Comparison of ENCODE assay signal across 17 cellular contexts in the genomic region with DNA sequence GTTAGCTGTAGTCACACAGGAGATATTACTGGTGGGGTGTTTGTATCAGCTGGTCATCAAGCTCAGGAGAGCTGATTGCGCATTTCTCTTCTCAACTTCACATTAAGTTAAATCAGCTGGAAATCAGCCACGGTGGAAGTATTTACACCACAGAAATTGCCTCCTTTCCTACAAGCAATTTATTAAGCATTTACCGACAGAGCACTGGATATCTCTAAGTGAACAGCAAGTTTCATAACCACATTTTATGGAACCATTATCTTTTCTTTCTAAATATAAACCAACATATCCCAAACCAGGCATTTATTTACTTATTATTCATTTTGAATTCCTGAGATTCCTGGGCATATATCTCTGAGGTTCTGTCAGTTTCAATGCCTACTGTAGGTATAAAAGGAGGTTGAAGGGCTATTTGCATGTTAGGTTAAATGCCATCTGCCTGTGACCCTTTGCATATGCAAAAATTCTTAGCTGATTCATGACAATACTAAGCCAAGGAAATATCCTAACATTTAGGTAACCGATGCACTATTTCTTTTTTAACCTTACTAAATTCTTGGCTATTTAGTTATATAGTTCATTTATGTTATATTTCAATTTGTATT. TPM values are rescaled to one million over a fixed set of nuclear protein-coding genes. Genes with fewer than 3 reads are reported as not detected.
"Had no signal": no experiment of that assay in that cellular context is flagged by ENCODE, and none has a peak within 500 bp of the region (broad histone marks: within the 10 kb centered on the region; RNA-seq: fewer than 3 reads in every experiment).

No MANE protein-coding gene starts in this region.

- H3K4me1 ChIP-seq: parathyroid adenoma, thyroid gland had no signal

- H3K4me1 Mint-ChIP-seq: stimulated activated memory B cell treated with anti-CD40 and anti-IgM and Interleukin-4, amounts not matched to agents 10 μg/mL and 1 μg/mL and 100 μg/mL, for 72 hours; T-helper 17 cell had no signal

- H3K27ac ChIP-seq: epithelial cell of prostate, parathyroid adenoma, thyroid gland, WERI-Rb-1 had no signal

- DNase-seq: activated CD4-positive, alpha-beta T cell treated with anti-CD3 and anti-CD28 coated beads for 4 hours; activated CD8-positive, alpha-beta T cell treated with anti-CD3 and anti-CD28 coated beads for 36 hours; activated gamma-delta T cell treated with Interleukin-2 at 50 U/mL for 16 hours; activated T-cell treated with anti-CD3 and anti-CD28 coated beads, Interleukin-2, amount 50 U/mL, for 72 hours; anterior cingulate cortex; foreskin melanocyte; head of caudate nucleus; islet precursor cell; stimulated activated CD4-positive, alpha-beta T cell treated with anti-CD3 and anti-CD28 coated beads, Interleukin-2, amount 100 ng/mL, for 48 hours; T-helper 17 cell; thyroid gland; WERI-Rb-1 had no signal

- H3K27me3 ChIP-seq: thyroid gland had no signal

- H3K9me3 Mint-ChIP-seq: activated CD8-positive, alpha-beta T cell treated with anti-CD3 and anti-CD28 coated beads for 36 hours; activated T-cell treated with anti-CD3 and anti-CD28 coated beads, Interleukin-2, amount 50 U/mL, for 72 hours; stimulated activated memory B cell treated with anti-CD40 and anti-IgM and Interleukin-4, amounts not matched to agents 10 μg/mL and 1 μg/mL and 100 μg/mL, for 72 hours had no signal

- H3K36me3 Mint-ChIP-seq: activated naive CD8-positive, alpha-beta T cell; stimulated activated memory B cell treated with anti-CD40 and anti-IgM and Interleukin-4, amounts not matched to agents 10 μg/mL and 1 μg/mL and 100 μg/mL, for 72 hours had no signal

- ATAC-seq: activated CD8-positive, alpha-beta T cell treated with anti-CD3 and anti-CD28 coated beads for 36 hours; activated T-cell treated with anti-CD3 and anti-CD28 coated beads, Interleukin-2, amount 50 U/mL, for 72 hours; stimulated activated memory B cell treated with anti-CD40 and anti-IgM and Interleukin-4, amounts not matched to agents 10 μg/mL and 1 μg/mL and 100 μg/mL, for 72 hours; T-helper 17 cell had no signal

- H3K27me3 Mint-ChIP-seq: activated naive CD8-positive, alpha-beta T cell; stimulated activated memory B cell treated with anti-CD40 and anti-IgM and Interleukin-4, amounts not matched to agents 10 μg/mL and 1 μg/mL and 100 μg/mL, for 72 hours; T-helper 17 cell had no signal

- H3K27ac Mint-ChIP-seq: activated CD8-positive, alpha-beta T cell treated with anti-CD3 and anti-CD28 coated beads for 36 hours; activated naive CD8-positive, alpha-beta T cell; activated T-cell treated with anti-CD3 and anti-CD28 coated beads, Interleukin-2, amount 50 U/mL, for 72 hours; stimulated activated memory B cell treated with anti-CD40 and anti-IgM and Interleukin-4, amounts not matched to agents 10 μg/mL and 1 μg/mL and 100 μg/mL, for 72 hours; T-helper 17 cell had no signal

- H3K79me2 ChIP-seq: parathyroid adenoma had no signal

- H3K4me3 ChIP-seq: lung, thyroid gland had no signal

- H2AFZ ChIP-seq: parathyroid adenoma had no signal

- H3K4me3 Mint-ChIP-seq: activated CD8-positive, alpha-beta T cell treated with anti-CD3 and anti-CD28 coated beads for 36 hours; activated naive CD8-positive, alpha-beta T cell; activated T-cell treated with anti-CD3 and anti-CD28 coated beads, Interleukin-2, amount 50 U/mL, for 72 hours; stimulated activated memory B cell treated with anti-CD40 and anti-IgM and Interleukin-4, amounts not matched to agents 10 μg/mL and 1 μg/mL and 100 μg/mL, for 72 hours; T-helper 17 cell had no signal

- H3K9ac ChIP-seq: parathyroid adenoma had no signal

- H3K36me3 ChIP-seq: thyroid gland, WERI-Rb-1 had no signal

- H3K9me3 ChIP-seq: thyroid gland had no signal

RNA-seq across cellular contexts. Expression of a gene that starts 56.6 kb away (rescaled TPM):
- total RNA-seq: activated CD8-positive, alpha-beta T cell treated with anti-CD3 and anti-CD28 coated beads for 36 hours; activated T-cell treated with anti-CD3 and anti-CD28 coated beads, Interleukin-2, amount 50 U/mL, for 72 hours had no signal
